Comparison of ENCODE assay signal across 10 cellular contexts in the genomic region with DNA sequence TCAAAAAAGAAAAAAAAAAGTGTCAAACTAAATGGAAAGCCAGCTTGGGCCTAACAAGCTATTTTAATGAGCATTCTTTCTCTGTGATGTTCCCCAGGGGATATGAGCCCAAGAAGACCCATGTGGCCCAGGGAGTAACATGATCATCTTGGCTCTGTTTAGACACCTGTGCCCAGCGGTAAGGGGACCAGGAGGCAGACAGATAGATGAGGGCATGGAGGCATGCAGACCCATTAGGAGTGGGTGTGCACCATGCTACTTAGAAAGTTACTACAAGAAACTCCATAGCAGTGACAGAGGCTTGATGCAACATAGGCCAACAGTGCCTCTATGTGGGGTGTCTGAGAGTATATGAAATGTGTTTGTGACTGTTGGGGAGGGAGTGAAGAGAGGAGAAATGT. TPM values are rescaled to one million over a fixed set of nuclear protein-coding genes. Genes with fewer than 3 reads are reported as not detected.
A peak's percentile ranks its signal among the peaks of the same experiment; 100 is the strongest.
DNase-seq lines count a peak whose midpoint lies in the region; ATAC-seq and TF ChIP-seq lines count a peak whose summit lies in the region.
"Had no signal": no experiment of that assay in that cellular context is flagged by ENCODE, and none has a peak within 500 bp of the region (broad histone marks: within the 10 kb centered on the region; RNA-seq: fewer than 3 reads in every experiment).

No MANE protein-coding gene starts in this region.

- POLR2A ChIA-PET in PC-3 (lab: Charles Lee; ENCODE audit: unreplicated experiment) = no interaction called here

- DNase-seq in Caki2 (ENCODE audit: low read depth) (peak; percentile 23), GM13977 (ENCODE audit: low spot score) (peak; percentile 59), PC-3 (peak; percentile 45), fibroblast of the aortic adventitia (ENCODE audit: low read depth) (peak; percentile 33), GM23248 (no peak), MG63 (no peak)
- DNase-seq in activated effector memory CD4-positive, alpha-beta T cell treated with Interleukin-2 at 50 U/mL for 16 hours = no peak
- DNase-seq: activated B cell treated with CpG ODN at 0.5 μM for 24 hours, NCI-H1694 treated with DMSO at 0.1 percent for 48 hours had no signal

- H3K4me2 ChIP-seq in PC-3 (ENCODE audit: low read length) = no peak overlapping the region
- H3K4me2 ChIP-seq in GM23248 (ENCODE audit: unreplicated experiment) = no peak overlapping the region

- BruUV-seq in PC-3 (replicated peaks; lab: Mats Ljungman, UMichigan) = no TSS peak

- 52 to 65% methylated on average over 1 of the region's 1 CpG for WGBS in GM23248 (ENCODE audit: low coverage in 1 of 2, low lambda C conversion rate in 2 of 2, missing lambda C conversion rate in 2 of 2), 2 experiments

- H3K36me3 ChIP-seq in PC-3 (ENCODE audit: low read depth, low read length) (no peaks in the 10 kb centered on the region), GM23248 (ENCODE audit: low read depth) (no peaks in the 10 kb centered on the region), MG63 (no peaks in the 10 kb centered on the region)

- H4K20me1 ChIP-seq in PC-3 (ENCODE audit: low read length) (no peaks in the 10 kb centered on the region), GM23248 (ENCODE audit: insufficient read depth) (no peaks in the 10 kb centered on the region)

- H2AFZ ChIP-seq in PC-3 (ENCODE audit: low read length) (no peak overlapping the region), GM23248 (no peak overlapping the region)

- H3K27me3 ChIP-seq in PC-3 (ENCODE audit: low read length) = no peaks in the 10 kb centered on the region
- no peaks in the 10 kb centered on the region for H3K27me3 ChIP-seq in GM23248 (replicated peaks; ENCODE audit: insufficient read depth)
- H3K27me3 ChIP-seq in MG63 = no peaks in the 10 kb centered on the region

- no peaks in the 10 kb centered on the region for H3F3A ChIP-seq in PC-3 (ENCODE audit: low read length, unreplicated experiment)
- H3F3A ChIP-seq in GM23248 (ENCODE audit: insufficient read depth) = peaks cover 15% of the 10 kb centered on the region

- no peaks in the 10 kb centered on the region for H3K9me2 ChIP-seq in PC-3 (replicated peaks; ENCODE audit: low read length)
- H3K9me2 ChIP-seq in GM23248 (ENCODE audit: insufficient read depth) = no peaks in the 10 kb centered on the region; the same call in 1 of the 2 replicates

- CTCF ChIA-PET in PC-3 (lab: Charles Lee) = no interaction called here

- H3K4me1 ChIP-seq in PC-3 (ENCODE audit: insufficient read depth, low read length) (peaks cover 30% of the 10 kb centered on the region), GM23248 (ENCODE audit: insufficient read depth) (peaks cover 25% of the 10 kb centered on the region)

- H3K27ac ChIP-seq in PC-3 (ENCODE audit: low read length) (peak overlapping the region; percentile 91), GM23248 (no peak overlapping the region)

- in situ Hi-C loops in Caki2 (cut with HindIII; ENCODE audit: low pct_unique_long_range_greater_than_20kb, low sequenced_read_pairs) (no loop called here), GM13977 (cut with MboI; ENCODE audit: low pct_unique_long_range_greater_than_20kb, low sequenced_read_pairs, unreplicated experiment) (no loop called here), GM23248 (cut with MboI) (no loop called here)

- ATAC-seq in PC-3 (no peak; the same call in 1 of the 2 replicates), HG03354 (IDR thresholded peaks at IDR 0.05; ENCODE audit: poor library complexity, severe bottlenecking, unreplicated experiment) (no peak)

- H3K79me2 ChIP-seq in PC-3 (ENCODE audit: low read length) (peaks cover 15% of the 10 kb centered on the region), GM23248 (ENCODE audit: insufficient read depth) (peaks cover 10% of the 10 kb centered on the region)

- H3K9me3 ChIP-seq in PC-3 (ENCODE audit: low read length) (no peaks in the 10 kb centered on the region), GM23248 (ENCODE audit: low read depth) (no peaks in the 10 kb centered on the region), MG63 (no peaks in the 10 kb centered on the region)

- H3K4me3 ChIP-seq in PC-3 (ENCODE audit: low read length) (no peak overlapping the region), fibroblast of the aortic adventitia (ENCODE audit: low read depth, low read length) (no peak overlapping the region), GM23248 (no peak overlapping the region), MG63 (no peak overlapping the region)

- H3K9ac ChIP-seq in PC-3 (ENCODE audit: low read length) = peak overlapping the region; percentile 45; the same call in 1 of the 2 replicates
- H3K9ac ChIP-seq in GM23248 = no peak overlapping the region

- TF ChIP-seq CTCF in GM13977 (IDR thresholded peaks at IDR 0.05; ENCODE audit: extremely low read depth, insufficient read depth, missing control alignments) (peak; percentile 58), PC-3 (conservative IDR thresholded peaks at IDR 0.05; ENCODE audit: low read depth, low read length) (peak; percentile 48; the same call in 1 of the 2 replicates), fibroblast of the aortic adventitia (IDR thresholded peaks at IDR 0.05; ENCODE audit: insufficient read depth, low read length) (no peak)

- intact Hi-C loops in PC-3 (cut with micrococcal nuclease) = no loop called here

RNA-seq across cellular contexts. Expression of a gene that starts 3.1 kb away (rescaled TPM):
- 9.6 and 16.0 TPM in 2 replicates for total RNA-seq in Caki2 (2014; rRNA removed; shearing (Covaris generic); ENCODE audit: low replicate concordance)
- 11.7 and 14.2 TPM in 2 replicates for total RNA-seq in PC-3 (2014; rRNA removed)
- 44.6 and 49.9 TPM in 2 replicates for total RNA-seq in fibroblast of the aortic adventitia (ENCODE audit: low replicate concordance)
- 38.4 and 41.4 TPM in 2 replicates for total RNA-seq in GM23248 (2014; rRNA removed; shearing (Covaris generic))
- polyA plus RNA-seq in GM23248 (2016; fragmentation: Nextera tagmentation; extraction: Ambion mirVana) = 23.4 and 25.4 TPM in 2 replicates
- total RNA-seq in MG63 (2014; rRNA removed; shearing (Covaris generic); ENCODE audit: low replicate concordance) = 13.0 and 17.7 TPM in 2 replicates

RNA-seq across cellular contexts. Expression of a gene that starts 45.9 kb away (rescaled TPM):
- 9.9 and 10.2 TPM in 2 replicates for total RNA-seq in Caki2 (2014; rRNA removed; shearing (Covaris generic); ENCODE audit: low replicate concordance)
- total RNA-seq in PC-3 (2014; rRNA removed) (4.4 and 6.7 TPM in 2 replicates), fibroblast of the aortic adventitia (ENCODE audit: low replicate concordance) (5.9 and 6.8 TPM in 2 replicates)
- total RNA-seq in GM23248 (2014; rRNA removed; shearing (Covaris generic)) = 2.8 and 3.0 TPM in 2 replicates
- 0.74 and 1.1 TPM in 2 replicates for polyA plus RNA-seq in GM23248 (2016; fragmentation: Nextera tagmentation; extraction: Ambion mirVana)
- total RNA-seq in MG63 (2014; rRNA removed; shearing (Covaris generic); ENCODE audit: low replicate concordance) = 8.3 and 11.5 TPM in 2 replicates

Comparison
In these comparisons a context has a peak if more than half of its experiments do, and no peak if none do; other contexts are left out.
1. DNase-seq: peak in Caki2 (single experiment), GM13977 (single experiment), PC-3 (single experiment) and fibroblast of the aortic adventitia (single experiment); none in GM23248 (single experiment), MG63 (single experiment) and activated effector memory CD4-positive, alpha-beta T cell treated with Interleukin-2 at 50 U/mL for 16 hours (single experiment).